ENCODE assay signal across 2 cellular contexts in genomic region chr21:5035147-5035546, GRCh38.
DNase-seq lines count a peak whose midpoint lies in the region; ATAC-seq and TF ChIP-seq lines count a peak whose summit lies in the region.
"Not testable (repeated sequence)": the region's sequence is repeated elsewhere in the genome, so short reads cannot be mapped to it uniquely, and the experiment has no call there.

No MANE protein-coding gene starts in this region.

- not testable (repeated sequence) for H3K27me3 ChIP-seq in PC-3 (ENCODE audit: low read length); psoas muscle (ENCODE audit: insufficient read depth in 3 of 3, low read length in 2 of 3)

- not testable (repeated sequence) for H3K9ac ChIP-seq in PC-3 (ENCODE audit: low read length)

- H3K36me3 ChIP-seq in PC-3 (ENCODE audit: low read depth, low read length); psoas muscle (ENCODE audit: insufficient read depth in 1 of 2, low read depth in 1 of 2): not testable (repeated sequence)

- no CpG with 5 or more reads among the region's 14 CpGs for WGBS in psoas muscle, 3 donors

- POLR2A ChIA-PET in PC-3 (lab: Charles Lee; ENCODE audit: unreplicated experiment) = not testable (repeated sequence)

- H3K27ac ChIP-seq in PC-3 (ENCODE audit: low read length); psoas muscle: not testable (repeated sequence)

- DNase-seq in PC-3, psoas muscle: not testable (repeated sequence)

- BruUV-seq in PC-3 (replicated peaks; lab: Mats Ljungman, UMichigan) = TSS peak; percentile 28

- H3K4me2 ChIP-seq in PC-3 (ENCODE audit: low read length) = not testable (repeated sequence)

- not testable (repeated sequence) for H3K9me3 ChIP-seq in PC-3 (ENCODE audit: low read length); psoas muscle

- H4K20me1 ChIP-seq in PC-3 (ENCODE audit: low read length) = not testable (repeated sequence)

- H3K4me3 ChIP-seq in PC-3 (ENCODE audit: low read length); psoas muscle: not testable (repeated sequence)

- TF ChIP-seq CTCF in PC-3 (conservative IDR thresholded peaks at IDR 0.05; ENCODE audit: low read depth, low read length); psoas muscle (IDR thresholded peaks at IDR 0.05): not testable (repeated sequence)

- CTCF ChIA-PET in PC-3 (lab: Charles Lee) = not testable (repeated sequence)

- H3F3A ChIP-seq in PC-3 (ENCODE audit: low read length, unreplicated experiment) = not testable (repeated sequence)

- H3K9me2 ChIP-seq in PC-3 (replicated peaks; ENCODE audit: low read length) = not testable (repeated sequence)

- not testable (repeated sequence) for H2AFZ ChIP-seq in PC-3 (ENCODE audit: low read length)

- not testable (repeated sequence) for ATAC-seq in PC-3
- ATAC-seq in psoas muscle = peak in 3 of 4 donors; percentile 50 to 64 (median 54)

- not testable (repeated sequence) for H3K79me2 ChIP-seq in PC-3 (ENCODE audit: low read length)

- H3K4me1 ChIP-seq in PC-3 (ENCODE audit: insufficient read depth, low read length); psoas muscle: not testable (repeated sequence)

- intact Hi-C loops in PC-3 (cut with micrococcal nuclease); psoas muscle (cut with DNase I): not testable (repeated sequence)
